In the genomic region with DNA sequence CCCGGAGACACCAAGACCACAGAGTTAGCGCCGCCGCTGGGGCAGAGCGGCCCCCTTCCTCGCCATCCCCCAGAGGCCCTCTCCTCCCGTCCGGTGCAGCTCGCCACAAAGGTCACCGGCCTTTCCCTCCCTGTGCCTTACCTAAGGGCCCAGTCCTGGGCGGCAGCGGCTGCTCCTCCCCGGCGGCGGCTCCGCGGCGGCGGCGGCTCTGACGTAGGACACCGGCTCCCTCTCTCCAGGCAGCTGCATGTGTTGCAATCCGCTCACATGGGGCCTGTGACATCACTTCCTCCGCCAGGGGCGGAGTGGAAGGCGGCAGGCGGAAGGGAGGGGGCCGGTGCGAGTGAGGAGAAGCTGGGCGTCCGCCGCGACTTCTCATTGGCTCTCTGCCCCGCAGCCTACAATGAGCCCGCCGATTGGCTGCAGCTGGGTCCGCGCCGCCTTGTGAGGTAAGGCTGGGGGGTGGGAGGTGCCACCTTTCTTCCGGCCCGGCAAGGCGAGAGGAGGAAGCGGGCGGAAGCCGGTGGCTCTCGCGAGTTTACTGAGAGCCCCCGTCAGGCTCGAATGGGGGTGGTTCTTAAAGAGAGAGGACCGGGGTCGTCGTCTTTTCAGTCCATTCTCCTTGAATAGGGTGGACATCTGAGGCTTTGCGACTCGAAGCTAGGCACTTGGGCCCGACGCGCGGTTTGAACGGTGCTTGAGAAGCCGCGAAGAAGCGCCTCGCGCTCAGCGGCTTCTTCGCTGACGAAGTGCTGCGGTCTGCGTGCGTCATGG, we compare ENCODE assay signal across 1 cellular context.
TF ChIP-seq lines count a peak whose summit lies in the region.

A gene (minus strand): TSS at position 281 of the 774 bp plus-strand sequence. CDS start 318 bp downstream, outside the sequence.

TF ChIP-seq in GM12878, 131 proteins besides CTCF, POLR2A, EP300 and RAD21 (continued from another document and continues in another):
- TF ChIP-seq KLF5 (IDR thresholded peaks at IDR 0.05; ENCODE audit: partially characterized antibody) (peak; percentile 82), GATAD2B (conservative IDR thresholded peaks at IDR 0.05; ENCODE audit: low read depth) (peak; percentile 34), IKZF1 (conservative IDR thresholded peaks at IDR 0.05) (peak; percentile 77), JUNB (IDR thresholded peaks at IDR 0.05) (no peak), BHLHE40 (IDR thresholded peaks at IDR 0.05; ENCODE audit: borderline replicate concordance in 1 of 2, low read depth in 2 of 2, low read length in 1 of 2) (peak in 1 of 2 experiments; percentile 72), CBFB (IDR thresholded peaks at IDR 0.05; ENCODE audit: low read depth) (peak; percentile 81; the same call in 1 of the 2 replicates), ETV6 (conservative IDR thresholded peaks at IDR 0.05 in 1 of 2, IDR thresholded peaks at IDR 0.05 in 1 of 2; ENCODE audit: borderline replicate concordance in 1 of 2, low read depth in 1 of 2) (no peak), CEBPB (IDR thresholded peaks at IDR 0.05; ENCODE audit: borderline replicate concordance in 1 of 2, low read depth in 2 of 2, low read length in 2 of 2) (peak in 1 of 2 experiments; percentile 98; a peak in 2 of 4 replicates), NR2F1 (conservative IDR thresholded peaks at IDR 0.05) (peak; percentile 68), SUPT20H (IDR thresholded peaks at IDR 0.05; ENCODE audit: borderline replicate concordance, control insufficient read depth, low read depth, low read length) (no peak), FOS (IDR thresholded peaks at IDR 0.05; ENCODE audit: borderline replicate concordance, extremely low read depth, insufficient read length) (peak; percentile 22), IKZF2 (IDR thresholded peaks at IDR 0.05) (peak; percentile 37 to 42; a peak in 1 of 4 replicates), HDAC2 (IDR thresholded peaks at IDR 0.05) (no peak), STAT1 (conservative IDR thresholded peaks at IDR 0.05) (peak; percentile 86), SIN3A (IDR thresholded peaks at IDR 0.05; ENCODE audit: low read depth, low read length) (no peak; the same call in 1 of the 2 replicates), POLR2AphosphoS5 (IDR thresholded peaks at IDR 0.05; ENCODE audit: low read length) (peak; percentile 80), NBN (IDR thresholded peaks at IDR 0.05) (peak; percentile 90), ESRRA (IDR thresholded peaks at IDR 0.05; ENCODE audit: low read length) (no peak; the same call in 1 of the 2 replicates), RB1 (IDR thresholded peaks at IDR 0.05; ENCODE audit: borderline replicate concordance) (peak; percentile 64; the same call in 1 of the 2 replicates), ZNF274 (IDR thresholded peaks at IDR 0.05; ENCODE audit: insufficient read depth, insufficient read length) (no peak), CHD2 (IDR thresholded peaks at IDR 0.05; ENCODE audit: borderline replicate concordance, low read depth, low read length) (peak; percentile 99), TCF12 (IDR thresholded peaks at IDR 0.05; ENCODE audit: low read depth, low read length) (peak; percentile 54; the same call in 1 of the 2 replicates), KAT2A (conservative IDR thresholded peaks at IDR 0.05; ENCODE audit: control insufficient read depth, low read depth, low read length) (no peak), RAD51 (IDR thresholded peaks at IDR 0.05) (peak; percentile 75), RUNX3 (IDR thresholded peaks at IDR 0.05; ENCODE audit: low read length) (peak; percentile 92), PAX5 (IDR thresholded peaks at IDR 0.05; ENCODE audit: borderline replicate concordance, low read depth, low read length) (0 out of 2 replicates have a peak, but pooled peaks have one; percentile 60), YY1 (IDR thresholded peaks at IDR 0.05; ENCODE audit: low read depth, low read length) (0 out of 2 replicates have a peak, but pooled peaks have one; percentile 81), SP1 (IDR thresholded peaks at IDR 0.05; ENCODE audit: low read depth, low read length) (peak; percentile 93), SMAD5 (IDR thresholded peaks at IDR 0.05; ENCODE audit: low read depth) (peak; percentile 59), ATF7 (IDR thresholded peaks at IDR 0.05; ENCODE audit: low read depth) (peak; percentile 89), PML (IDR thresholded peaks at IDR 0.05; ENCODE audit: low read length) (peak; percentile 69; the same call in 1 of the 2 replicates), MTA2 (IDR thresholded peaks at IDR 0.05; ENCODE audit: low read depth) (peak; percentile 29; the same call in 1 of the 2 replicates), DPF2 (IDR thresholded peaks at IDR 0.05) (peak; percentile 63), MEF2A (IDR thresholded peaks at IDR 0.05; ENCODE audit: insufficient read depth, low read depth, low read length) (0 out of 2 replicates have a peak, but pooled peaks have one; percentile 7), MTA3 (IDR thresholded peaks at IDR 0.05; ENCODE audit: borderline replicate concordance, low read length) (no peak)
- TF ChIP-seq, protein P1, sequence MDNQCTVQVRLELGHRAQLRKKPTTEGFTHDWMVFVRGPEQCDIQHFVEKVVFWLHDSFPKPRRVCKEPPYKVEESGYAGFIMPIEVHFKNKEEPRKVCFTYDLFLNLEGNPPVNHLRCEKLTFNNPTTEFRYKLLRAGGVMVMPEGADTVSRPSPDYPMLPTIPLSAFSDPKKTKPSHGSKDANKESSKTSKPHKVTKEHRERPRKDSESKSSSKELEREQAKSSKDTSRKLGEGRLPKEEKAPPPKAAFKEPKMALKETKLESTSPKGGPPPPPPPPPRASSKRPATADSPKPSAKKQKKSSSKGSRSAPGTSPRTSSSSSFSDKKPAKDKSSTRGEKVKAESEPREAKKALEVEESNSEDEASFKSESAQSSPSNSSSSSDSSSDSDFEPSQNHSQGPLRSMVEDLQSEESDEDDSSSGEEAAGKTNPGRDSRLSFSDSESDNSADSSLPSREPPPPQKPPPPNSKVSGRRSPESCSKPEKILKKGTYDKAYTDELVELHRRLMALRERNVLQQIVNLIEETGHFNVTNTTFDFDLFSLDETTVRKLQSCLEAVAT (IDR thresholded peaks at IDR 0.05): peak; percentile 80
- TF ChIP-seq, protein P2, sequence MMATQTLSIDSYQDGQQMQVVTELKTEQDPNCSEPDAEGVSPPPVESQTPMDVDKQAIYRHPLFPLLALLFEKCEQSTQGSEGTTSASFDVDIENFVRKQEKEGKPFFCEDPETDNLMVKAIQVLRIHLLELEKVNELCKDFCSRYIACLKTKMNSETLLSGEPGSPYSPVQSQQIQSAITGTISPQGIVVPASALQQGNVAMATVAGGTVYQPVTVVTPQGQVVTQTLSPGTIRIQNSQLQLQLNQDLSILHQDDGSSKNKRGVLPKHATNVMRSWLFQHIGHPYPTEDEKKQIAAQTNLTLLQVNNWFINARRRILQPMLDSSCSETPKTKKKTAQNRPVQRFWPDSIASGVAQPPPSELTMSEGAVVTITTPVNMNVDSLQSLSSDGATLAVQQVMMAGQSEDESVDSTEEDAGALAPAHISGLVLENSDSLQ (IDR thresholded peaks at IDR 0.05): peak; percentile 67
- TF ChIP-seq, protein P3, sequence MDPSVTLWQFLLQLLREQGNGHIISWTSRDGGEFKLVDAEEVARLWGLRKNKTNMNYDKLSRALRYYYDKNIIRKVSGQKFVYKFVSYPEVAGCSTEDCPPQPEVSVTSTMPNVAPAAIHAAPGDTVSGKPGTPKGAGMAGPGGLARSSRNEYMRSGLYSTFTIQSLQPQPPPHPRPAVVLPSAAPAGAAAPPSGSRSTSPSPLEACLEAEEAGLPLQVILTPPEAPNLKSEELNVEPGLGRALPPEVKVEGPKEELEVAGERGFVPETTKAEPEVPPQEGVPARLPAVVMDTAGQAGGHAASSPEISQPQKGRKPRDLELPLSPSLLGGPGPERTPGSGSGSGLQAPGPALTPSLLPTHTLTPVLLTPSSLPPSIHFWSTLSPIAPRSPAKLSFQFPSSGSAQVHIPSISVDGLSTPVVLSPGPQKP (IDR thresholded peaks at IDR 0.05; ENCODE audit: low read depth, low read length): peak; percentile 88
- TF ChIP-seq, protein P4, sequence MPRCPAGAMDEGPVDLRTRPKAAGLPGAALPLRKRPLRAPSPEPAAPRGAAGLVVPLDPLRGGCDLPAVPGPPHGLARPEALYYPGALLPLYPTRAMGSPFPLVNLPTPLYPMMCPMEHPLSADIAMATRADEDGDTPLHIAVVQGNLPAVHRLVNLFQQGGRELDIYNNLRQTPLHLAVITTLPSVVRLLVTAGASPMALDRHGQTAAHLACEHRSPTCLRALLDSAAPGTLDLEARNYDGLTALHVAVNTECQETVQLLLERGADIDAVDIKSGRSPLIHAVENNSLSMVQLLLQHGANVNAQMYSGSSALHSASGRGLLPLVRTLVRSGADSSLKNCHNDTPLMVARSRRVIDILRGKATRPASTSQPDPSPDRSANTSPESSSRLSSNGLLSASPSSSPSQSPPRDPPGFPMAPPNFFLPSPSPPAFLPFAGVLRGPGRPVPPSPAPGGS (IDR thresholded peaks at IDR 0.05; ENCODE audit: borderline replicate concordance, insufficient read depth, low read depth, low read length, poor library complexity, severe bottlenecking): no peak
- TF ChIP-seq, protein P5, sequence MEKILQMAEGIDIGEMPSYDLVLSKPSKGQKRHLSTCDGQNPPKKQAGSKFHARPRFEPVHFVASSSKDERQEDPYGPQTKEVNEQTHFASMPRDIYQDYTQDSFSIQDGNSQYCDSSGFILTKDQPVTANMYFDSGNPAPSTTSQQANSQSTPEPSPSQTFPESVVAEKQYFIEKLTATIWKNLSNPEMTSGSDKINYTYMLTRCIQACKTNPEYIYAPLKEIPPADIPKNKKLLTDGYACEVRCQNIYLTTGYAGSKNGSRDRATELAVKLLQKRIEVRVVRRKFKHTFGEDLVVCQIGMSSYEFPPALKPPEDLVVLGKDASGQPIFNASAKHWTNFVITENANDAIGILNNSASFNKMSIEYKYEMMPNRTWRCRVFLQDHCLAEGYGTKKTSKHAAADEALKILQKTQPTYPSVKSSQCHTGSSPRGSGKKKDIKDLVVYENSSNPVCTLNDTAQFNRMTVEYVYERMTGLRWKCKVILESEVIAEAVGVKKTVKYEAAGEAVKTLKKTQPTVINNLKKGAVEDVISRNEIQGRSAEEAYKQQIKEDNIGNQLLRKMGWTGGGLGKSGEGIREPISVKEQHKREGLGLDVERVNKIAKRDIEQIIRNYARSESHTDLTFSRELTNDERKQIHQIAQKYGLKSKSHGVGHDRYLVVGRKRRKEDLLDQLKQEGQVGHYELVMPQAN (conservative IDR thresholded peaks at IDR 0.05): peak; percentile 95
- TF ChIP-seq, protein P6, sequence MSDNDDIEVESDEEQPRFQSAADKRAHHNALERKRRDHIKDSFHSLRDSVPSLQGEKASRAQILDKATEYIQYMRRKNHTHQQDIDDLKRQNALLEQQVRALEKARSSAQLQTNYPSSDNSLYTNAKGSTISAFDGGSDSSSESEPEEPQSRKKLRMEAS (IDR thresholded peaks at IDR 0.05; ENCODE audit: low read depth, low read length): peak; percentile 88
- TF ChIP-seq, protein P7, sequence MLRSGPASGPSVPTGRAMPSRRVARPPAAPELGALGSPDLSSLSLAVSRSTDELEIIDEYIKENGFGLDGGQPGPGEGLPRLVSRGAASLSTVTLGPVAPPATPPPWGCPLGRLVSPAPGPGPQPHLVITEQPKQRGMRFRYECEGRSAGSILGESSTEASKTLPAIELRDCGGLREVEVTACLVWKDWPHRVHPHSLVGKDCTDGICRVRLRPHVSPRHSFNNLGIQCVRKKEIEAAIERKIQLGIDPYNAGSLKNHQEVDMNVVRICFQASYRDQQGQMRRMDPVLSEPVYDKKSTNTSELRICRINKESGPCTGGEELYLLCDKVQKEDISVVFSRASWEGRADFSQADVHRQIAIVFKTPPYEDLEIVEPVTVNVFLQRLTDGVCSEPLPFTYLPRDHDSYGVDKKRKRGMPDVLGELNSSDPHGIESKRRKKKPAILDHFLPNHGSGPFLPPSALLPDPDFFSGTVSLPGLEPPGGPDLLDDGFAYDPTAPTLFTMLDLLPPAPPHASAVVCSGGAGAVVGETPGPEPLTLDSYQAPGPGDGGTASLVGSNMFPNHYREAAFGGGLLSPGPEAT (IDR thresholded peaks at IDR 0.05; ENCODE audit: low read depth): peak; percentile 94
- TF ChIP-seq, protein P8, sequence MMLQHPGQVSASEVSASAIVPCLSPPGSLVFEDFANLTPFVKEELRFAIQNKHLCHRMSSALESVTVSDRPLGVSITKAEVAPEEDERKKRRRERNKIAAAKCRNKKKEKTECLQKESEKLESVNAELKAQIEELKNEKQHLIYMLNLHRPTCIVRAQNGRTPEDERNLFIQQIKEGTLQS (IDR thresholded peaks at IDR 0.05; ENCODE audit: borderline replicate concordance, extremely low read depth, low read depth, low read length): no peak
- TF ChIP-seq, protein P9, sequence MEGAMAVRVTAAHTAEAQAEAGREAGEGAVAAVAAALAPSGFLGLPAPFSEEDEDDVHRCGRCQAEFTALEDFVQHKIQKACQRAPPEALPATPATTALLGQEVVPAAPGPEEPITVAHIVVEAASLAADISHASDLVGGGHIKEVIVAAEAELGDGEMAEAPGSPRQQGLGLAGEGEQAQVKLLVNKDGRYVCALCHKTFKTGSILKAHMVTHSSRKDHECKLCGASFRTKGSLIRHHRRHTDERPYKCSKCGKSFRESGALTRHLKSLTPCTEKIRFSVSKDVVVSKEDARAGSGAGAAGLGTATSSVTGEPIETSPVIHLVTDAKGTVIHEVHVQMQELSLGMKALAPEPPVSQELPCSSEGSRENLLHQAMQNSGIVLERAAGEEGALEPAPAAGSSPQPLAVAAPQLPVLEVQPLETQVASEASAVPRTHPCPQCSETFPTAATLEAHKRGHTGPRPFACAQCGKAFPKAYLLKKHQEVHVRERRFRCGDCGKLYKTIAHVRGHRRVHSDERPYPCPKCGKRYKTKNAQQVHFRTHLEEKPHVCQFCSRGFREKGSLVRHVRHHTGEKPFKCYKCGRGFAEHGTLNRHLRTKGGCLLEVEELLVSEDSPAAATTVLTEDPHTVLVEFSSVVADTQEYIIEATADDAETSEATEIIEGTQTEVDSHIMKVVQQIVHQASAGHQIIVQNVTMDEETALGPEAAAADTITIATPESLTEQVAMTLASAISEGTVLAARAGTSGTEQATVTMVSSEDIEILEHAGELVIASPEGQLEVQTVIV (IDR thresholded peaks at IDR 0.05; ENCODE audit: borderline replicate concordance, partially characterized antibody): peak; percentile 77
- TF ChIP-seq, protein P10, sequence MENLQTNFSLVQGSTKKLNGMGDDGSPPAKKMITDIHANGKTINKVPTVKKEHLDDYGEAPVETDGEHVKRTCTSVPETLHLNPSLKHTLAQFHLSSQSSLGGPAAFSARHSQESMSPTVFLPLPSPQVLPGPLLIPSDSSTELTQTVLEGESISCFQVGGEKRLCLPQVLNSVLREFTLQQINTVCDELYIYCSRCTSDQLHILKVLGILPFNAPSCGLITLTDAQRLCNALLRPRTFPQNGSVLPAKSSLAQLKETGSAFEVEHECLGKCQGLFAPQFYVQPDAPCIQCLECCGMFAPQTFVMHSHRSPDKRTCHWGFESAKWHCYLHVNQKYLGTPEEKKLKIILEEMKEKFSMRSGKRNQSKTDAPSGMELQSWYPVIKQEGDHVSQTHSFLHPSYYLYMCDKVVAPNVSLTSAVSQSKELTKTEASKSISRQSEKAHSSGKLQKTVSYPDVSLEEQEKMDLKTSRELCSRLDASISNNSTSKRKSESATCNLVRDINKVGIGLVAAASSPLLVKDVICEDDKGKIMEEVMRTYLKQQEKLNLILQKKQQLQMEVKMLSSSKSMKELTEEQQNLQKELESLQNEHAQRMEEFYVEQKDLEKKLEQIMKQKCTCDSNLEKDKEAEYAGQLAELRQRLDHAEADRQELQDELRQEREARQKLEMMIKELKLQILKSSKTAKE (IDR thresholded peaks at IDR 0.05; ENCODE audit: low read depth, poor library complexity, severe bottlenecking): peak; percentile 47
